8 cellular contexts compared by ENCODE assay signal in genomic region chr14:21917699-21918436, GRCh38.
DNase-seq lines count a peak whose midpoint lies in the region; ATAC-seq, FAIRE-seq and TF ChIP-seq lines count a peak whose summit lies in the region.

No MANE protein-coding gene starts in this region.

- WGBS in transverse colon (ENCODE audit: low coverage in 1 of 2), 2 donors = 0 to 11% methylated on average over 3 to 4 of the region's 4 CpGs

- in situ Hi-C loops in transverse colon (cut with MboI; ENCODE audit: low pct_ligation_motif_present in 1 of 4, low pct_unique_long_range_greater_than_20kb in 1 of 4, low sequenced_read_pairs in 3 of 4) = no loop called here

- H3K4me1 Mint-ChIP-seq in activated CD8-positive, alpha-beta T cell treated with anti-CD3 and anti-CD28 coated beads for 36 hours (ENCODE audit: low read depth) = peaks cover 52% of the 10 kb centered on the region
- peaks cover 50 to 52% of the 10 kb centered on the region in 2 donors for H3K4me1 Mint-ChIP-seq in natural killer cell

- H3K4me3 ChIP-seq in epithelial cell of esophagus (ENCODE audit: low read length) = no peak overlapping the region
- no peak overlapping the region for H3K4me3 ChIP-seq in transverse colon

- no peaks in the 10 kb centered on the region for H3K27me3 Mint-ChIP-seq in activated CD8-positive, alpha-beta T cell treated with anti-CD3 and anti-CD28 coated beads for 36 hours
- H3K27me3 Mint-ChIP-seq in natural killer cell (ENCODE audit: low read depth in 2 of 2) = no peaks in the 10 kb centered on the region

- intact Hi-C loops in activated CD8-positive, alpha-beta T cell treated with anti-CD3 and anti-CD28 coated beads for 36 hours (cut with micrococcal nuclease) = loop anchor here (5.0 kb wide), 3 partner anchors 59 to 654 kb away; no protein-coding TSS in a partner anchor
- intact Hi-C loops in natural killer cell (cut with micrococcal nuclease) (loop anchor here (1.0 kb wide), 1 partner anchor 15 kb away; no protein-coding TSS in a partner anchor), transverse colon (cut with DNase I; ENCODE audit: low total_unique reads) (no loop called here)

- POLR2A ChIA-PET in activated CD8-positive, alpha-beta T cell treated with anti-CD3 and anti-CD28 coated beads for 36 hours (lab: Charles Lee) = interaction anchor here (0.6 to 1.8 kb wide), 8 partner anchors 24 to 652 kb away, joined by 3 to 6 read pairs (median 3); no protein-coding TSS in a partner anchor

- TF ChIP-seq CTCF in D721Med (IDR thresholded peaks at IDR 0.05; ENCODE audit: insufficient read depth, missing control alignments) = peak; percentile 69
- TF ChIP-seq CTCF in activated CD8-positive, alpha-beta T cell treated with anti-CD3 and anti-CD28 coated beads for 36 hours (IDR thresholded peaks at IDR 0.05) = peak; percentile 58
- peak; percentile 87 for TF ChIP-seq CTCF in epithelial cell of esophagus (IDR thresholded peaks at IDR 0.05; ENCODE audit: insufficient read depth, low read depth, low read length, missing control alignments)
- TF ChIP-seq CTCF in natural killer cell (IDR thresholded peaks at IDR 0.05) = peak; percentile 90
- peak; percentile 41 to 64 (median 63) for TF ChIP-seq CTCF in transverse colon (IDR thresholded peaks at IDR 0.05)

- no peak for DNase-seq in D721Med (ENCODE audit: insufficient read length, low spot score)
- peak; percentile 61 for DNase-seq in NCI-H2171 (lab: John Stamatoyannopoulos, UW)
- DNase-seq in activated CD8-positive, alpha-beta T cell treated with anti-CD3 and anti-CD28 coated beads for 36 hours = peak; percentile 81
- DNase-seq in epithelial cell of esophagus (ENCODE audit: low read depth) = peak; percentile 80
- no peak for DNase-seq in natural killer cell
- DNase-seq in transverse colon = peak; percentile 28

- CTCF ChIA-PET in activated CD8-positive, alpha-beta T cell treated with anti-CD3 and anti-CD28 coated beads for 36 hours (lab: Charles Lee) = interaction anchor here (0.7 to 6.5 kb wide), 51 partner anchors 8 to 912 kb away, joined by 3 to 42 read pairs (median 5); partner anchors contain the start of gene MRPL52

- FAIRE-seq in D721Med (lab: Jason Lieb, UNC) = no peak

- peaks cover 0 to 17% (median 2%) of the 10 kb centered on the region in 4 donors for H3K4me1 ChIP-seq in transverse colon

- TF ChIP-seq EP300 in transverse colon (IDR thresholded peaks at IDR 0.05; ENCODE audit: low read depth) = no peak

- peaks cover 5% of the 10 kb centered on the region for H3K9me3 Mint-ChIP-seq in activated CD8-positive, alpha-beta T cell treated with anti-CD3 and anti-CD28 coated beads for 36 hours
- H3K9me3 Mint-ChIP-seq in natural killer cell = no peaks in the 10 kb centered on the region

- H3K9me3 ChIP-seq in transverse colon = no peaks in the 10 kb centered on the region

- no peak overlapping the region for H3K27ac ChIP-seq in transverse colon

- no peak for TF ChIP-seq POLR2A in transverse colon (IDR thresholded peaks at IDR 0.05)

- H3K4me3 Mint-ChIP-seq in activated CD8-positive, alpha-beta T cell treated with anti-CD3 and anti-CD28 coated beads for 36 hours = peak overlapping the region; percentile 79
- H3K4me3 Mint-ChIP-seq in natural killer cell = peak overlapping the region; percentile 90

- peaks cover 15% of the 10 kb centered on the region for H3K36me3 Mint-ChIP-seq in activated CD8-positive, alpha-beta T cell treated with anti-CD3 and anti-CD28 coated beads for 36 hours (ENCODE audit: low read depth)
- H3K36me3 Mint-ChIP-seq in natural killer cell = no peaks in the 10 kb centered on the region

- H3K27me3 ChIP-seq in transverse colon = no peaks in the 10 kb centered on the region

- peak; percentile 74 for ATAC-seq in GM21526 (IDR thresholded peaks at IDR 0.05; ENCODE audit: low FRiP score, unreplicated experiment)
- peak; percentile 58 for ATAC-seq in activated CD8-positive, alpha-beta T cell treated with anti-CD3 and anti-CD28 coated beads for 36 hours
- peak; percentile 59 to 74 (median 72) for ATAC-seq in natural killer cell
- no peak for ATAC-seq in HG03108 (IDR thresholded peaks at IDR 0.05; ENCODE audit: unreplicated experiment)

- peak overlapping the region; percentile 85 for H3K27ac Mint-ChIP-seq in activated CD8-positive, alpha-beta T cell treated with anti-CD3 and anti-CD28 coated beads for 36 hours
- peak overlapping the region; percentile 75 to 81 for H3K27ac Mint-ChIP-seq in natural killer cell

- no peaks in the 10 kb centered on the region for H3K36me3 ChIP-seq in transverse colon

Comparison
In these comparisons a context has a peak if more than half of its experiments do, and no peak if none do; other contexts are left out.
1. DNase-seq: peak in NCI-H2171 (single experiment), activated CD8-positive, alpha-beta T cell treated with anti-CD3 and anti-CD28 coated beads for 36 hours (single experiment), epithelial cell of esophagus (single experiment) and transverse colon (single experiment); none in D721Med (single experiment) and natural killer cell (single experiment).
2. Peak in every context shown above with its lines, with median percentiles within 50 percentile points of each other: CTCF ChIP-seq.